In the genomic region with DNA sequence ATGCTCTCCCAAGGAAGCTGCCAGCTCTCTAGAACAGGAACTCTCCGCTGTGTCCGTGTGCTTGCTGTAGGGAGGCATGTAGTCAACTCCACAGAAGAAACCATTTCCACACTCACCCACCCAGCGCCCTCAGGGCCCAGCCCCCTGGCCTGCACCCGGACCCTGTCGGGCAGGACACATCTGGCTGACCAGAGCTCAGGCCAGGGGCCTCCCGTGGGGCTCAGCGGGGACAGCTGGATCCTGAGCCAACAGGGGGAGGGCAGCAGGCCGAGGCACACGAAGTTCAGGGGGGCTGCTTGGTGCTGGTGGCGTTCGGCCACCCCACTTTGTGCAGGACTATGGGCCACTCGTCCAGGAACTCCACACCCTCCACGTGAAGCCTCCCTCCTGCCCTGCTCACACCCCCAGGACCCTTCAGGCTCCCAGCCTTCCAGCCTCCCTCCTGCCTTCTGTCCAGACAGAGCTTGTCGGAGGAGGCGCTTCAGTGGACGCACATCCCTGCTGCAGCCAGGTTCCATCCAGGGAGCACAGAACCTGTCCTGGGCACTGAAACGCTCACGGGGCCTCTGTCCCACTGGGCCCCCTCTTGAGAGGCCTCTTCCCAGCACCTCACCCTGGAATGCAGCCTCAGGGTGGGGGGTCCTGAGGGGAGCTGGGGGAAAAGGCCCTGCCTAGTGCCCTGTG, we compare ENCODE assay signal across 16 cellular contexts. TPM values are rescaled to one million over a fixed set of nuclear protein-coding genes. Genes with fewer than 3 reads are reported as not detected.
DNase-seq lines count a peak whose midpoint lies in the region; ATAC-seq and TF ChIP-seq lines count a peak whose summit lies in the region.
"Had no signal": no experiment of that assay in that cellular context is flagged by ENCODE, and none has a peak within 500 bp of the region (broad histone marks: within the 10 kb centered on the region; RNA-seq: fewer than 3 reads in every experiment).

No MANE protein-coding gene starts in this region.

- H3K9me3 Mint-ChIP-seq in Calu3 (ENCODE audit: low read depth, unreplicated experiment) = no peaks in the 10 kb centered on the region
- H3K9me3 Mint-ChIP-seq: stimulated activated naive CD8-positive, alpha-beta T cell treated with anti-CD3 and anti-CD28 coated beads, Interleukin-15, amount 100 ng/mL, for 72 hours had no signal

- CTCF ChIA-PET in Calu3 (lab: Charles Lee) = interaction anchor here (1.2 to 1.4 kb wide), 2 partner anchors 11 to 15 kb away, joined by 3 to 4 read pairs; a partner anchor contains a TSS

- H3K27me3 ChIP-seq in heart left ventricle (no peaks in the 10 kb centered on the region), hepatocyte (no peaks in the 10 kb centered on the region), aorta (ENCODE audit: control insufficient read depth in 1 of 2, insufficient read depth in 2 of 2, low read length in 1 of 2) (no peaks in the 10 kb centered on the region), SJCRH30 (peaks cover 9% of the 10 kb centered on the region; the same call in 1 of the 2 replicates)
- H3K27me3 ChIP-seq: adrenal gland had no signal

- H3K9me3 ChIP-seq in heart left ventricle (no peaks in the 10 kb centered on the region), hepatocyte (ENCODE audit: low read depth) (no peaks in the 10 kb centered on the region), aorta (ENCODE audit: control insufficient read depth, low read length) (no peaks in the 10 kb centered on the region), T-helper 17 cell (ENCODE audit: control insufficient read depth, low read length, poor library complexity, severe bottlenecking) (no peaks in the 10 kb centered on the region), SJCRH30 (replicated peaks) (no peaks in the 10 kb centered on the region)
- H3K9me3 ChIP-seq: adrenal gland, SK-N-SH had no signal

- ATAC-seq in heart left ventricle (no peak), Right ventricle myocardium inferior (no peak), sciatic nerve (no peak), aorta (ENCODE audit: low FRiP score) (no peak), T-helper 17 cell (no peak)
- ATAC-seq: stimulated activated naive CD8-positive, alpha-beta T cell treated with anti-CD3 and anti-CD28 coated beads, Interleukin-15, amount 100 ng/mL, for 72 hours had no signal

- intact Hi-C loops in heart left ventricle (cut with DNase I) (loop anchor here in 2 of 10 donors (5.0 to 10.0 kb wide), 2 partner anchors 103 to 335 kb away; no protein-coding TSS in a partner anchor), Right ventricle myocardium inferior (cut with DNase I) (no loop called here), sciatic nerve (cut with DNase I) (no loop called here), aorta (cut with DNase I) (loop anchor here in 1 of 2 donors (5.0 kb wide), 1 partner anchor 33 kb away; no protein-coding TSS in a partner anchor), Calu3 (cut with micrococcal nuclease; ENCODE audit: unreplicated experiment) (no loop called here)

- no peak overlapping the region for H2AFZ ChIP-seq in hepatocyte

- TF ChIP-seq CTCF in heart left ventricle (IDR thresholded peaks at IDR 0.05) = no peak
- TF ChIP-seq CTCF in hepatocyte (IDR thresholded peaks at IDR 0.05; ENCODE audit: poor library complexity) = no peak
- no peak for TF ChIP-seq CTCF in Calu3 (IDR thresholded peaks at IDR 0.05; ENCODE audit: unreplicated experiment)

- no peak for TF ChIP-seq POLR2A in heart left ventricle (IDR thresholded peaks at IDR 0.05)

- no peak overlapping the region for H3K27ac Mint-ChIP-seq in T-helper 17 cell
- H3K27ac Mint-ChIP-seq in Calu3 (ENCODE audit: unreplicated experiment) = no peak overlapping the region
- H3K27ac Mint-ChIP-seq: stimulated activated naive CD8-positive, alpha-beta T cell treated with anti-CD3 and anti-CD28 coated beads, Interleukin-15, amount 100 ng/mL, for 72 hours had no signal

- H3K4me1 ChIP-seq in heart left ventricle (peaks cover 19 to 77% (median 65%) of the 10 kb centered on the region in 12 donors), hepatocyte (ENCODE audit: insufficient read depth) (peaks cover 62% of the 10 kb centered on the region), aorta (ENCODE audit: control insufficient read depth in 1 of 2, insufficient read depth in 2 of 2, low read length in 2 of 2) (peaks cover 0 to 2% of the 10 kb centered on the region in 2 donors), SJCRH30 (peaks cover 43% of the 10 kb centered on the region)

- DNase-seq in heart left ventricle (peak; percentile 17 to 67 (median 24)), Right ventricle myocardium inferior (ENCODE audit: missing footprints) (no peak), hepatocyte (ENCODE audit: low spot score) (no peak), sciatic nerve (ENCODE audit: low spot score) (peak; percentile 68), aorta (no peak), T-helper 17 cell (no peak), SJCRH30 (no peak), Calu3 (no peak)
- DNase-seq: activated CD8-positive, alpha-beta memory T cell treated with anti-CD3 and anti-CD28 coated beads, Interleukin-2, amount 50 U/mL, for 4 hours; effector CD4-positive, alpha-beta T cell; Kasumi-1; NCI-H2029 treated with DMSO at 0.1 percent for 48 hours; SK-N-SH; stimulated activated naive CD8-positive, alpha-beta T cell treated with anti-CD3 and anti-CD28 coated beads, Interleukin-15, amount 100 ng/mL, for 72 hours; WERI-Rb-1 had no signal

- H3K79me2 ChIP-seq in hepatocyte = no peaks in the 10 kb centered on the region

- H3K9me2 ChIP-seq in hepatocyte (replicated peaks; ENCODE audit: insufficient read depth) = no peaks in the 10 kb centered on the region
- H3K9me2 ChIP-seq: SK-N-SH had no signal

- no peak overlapping the region for H3K4me3 Mint-ChIP-seq in T-helper 17 cell
- no peak overlapping the region for H3K4me3 Mint-ChIP-seq in Calu3 (ENCODE audit: low read depth, unreplicated experiment)
- H3K4me3 Mint-ChIP-seq: stimulated activated naive CD8-positive, alpha-beta T cell treated with anti-CD3 and anti-CD28 coated beads, Interleukin-15, amount 100 ng/mL, for 72 hours had no signal

- H3K4me1 Mint-ChIP-seq in T-helper 17 cell = peaks cover 3% of the 10 kb centered on the region
- H3K4me1 Mint-ChIP-seq in Calu3 (ENCODE audit: low read depth, unreplicated experiment) = peaks cover 19% of the 10 kb centered on the region

- H3K4me3 ChIP-seq in heart left ventricle (no peak overlapping the region), hepatocyte (no peak overlapping the region), aorta (ENCODE audit: low read length in 2 of 2) (no peak overlapping the region), SJCRH30 (no peak overlapping the region)
- H3K4me3 ChIP-seq: adrenal gland had no signal

- 64 to 73% (median 70%) methylated on average over 18 of the region's 18 CpGs for WGBS in heart left ventricle, 4 donors
- 76% methylated on average over 18 of the region's 18 CpGs for WGBS in hepatocyte (ENCODE audit: low lambda C conversion rate, missing lambda C conversion rate)
- WGBS in aorta, 2 donors = 24 to 28% methylated on average over 18 of the region's 18 CpGs

- no peaks in the 10 kb centered on the region for H4K20me1 ChIP-seq in hepatocyte (ENCODE audit: insufficient read depth, poor library complexity, severe bottlenecking)

- H3K36me3 ChIP-seq in heart left ventricle (no peaks in the 10 kb centered on the region), hepatocyte (replicated peaks; ENCODE audit: insufficient read depth, low read depth) (no peaks in the 10 kb centered on the region), aorta (ENCODE audit: control insufficient read depth in 1 of 2, insufficient read depth in 2 of 2, low read length in 1 of 2) (no peaks in the 10 kb centered on the region), SJCRH30 (no peaks in the 10 kb centered on the region)
- H3K36me3 ChIP-seq: adrenal gland, WERI-Rb-1 had no signal

- H3K27me3 Mint-ChIP-seq in T-helper 17 cell = no peaks in the 10 kb centered on the region
- H3K27me3 Mint-ChIP-seq in Calu3 (ENCODE audit: unreplicated experiment) = no peaks in the 10 kb centered on the region
- H3K27me3 Mint-ChIP-seq: stimulated activated naive CD8-positive, alpha-beta T cell treated with anti-CD3 and anti-CD28 coated beads, Interleukin-15, amount 100 ng/mL, for 72 hours had no signal

- no peak overlapping the region for H3K4me2 ChIP-seq in hepatocyte

- BruUV-seq in Calu3 (replicated peaks; lab: Mats Ljungman, UMichigan) = no TSS peak

- H3K27ac ChIP-seq in heart left ventricle (peak overlapping the region in 10 of 12 donors; percentile 0 to 97 (median 81)), hepatocyte (peak overlapping the region; percentile 41), aorta (ENCODE audit: low read depth in 1 of 2, low read length in 2 of 2) (peak overlapping the region; percentile 50 to 51), SJCRH30 (no peak overlapping the region)
- H3K27ac ChIP-seq: WERI-Rb-1 had no signal

- H3K36me3 Mint-ChIP-seq in T-helper 17 cell (ENCODE audit: low read depth) (no peaks in the 10 kb centered on the region), Calu3 (ENCODE audit: insufficient read depth, unreplicated experiment) (peaks cover 17% of the 10 kb centered on the region)

RNA-seq across cellular contexts. Expression of a gene that starts 15.0 kb away (rescaled TPM):
- total RNA-seq in heart left ventricle (10 to 100 TPM; 20.9 to 50.8 (median 34.8) TPM), Right ventricle myocardium inferior (43.9 TPM), hepatocyte (24.9 and 36.6 TPM in 2 replicates), sciatic nerve (43.0 TPM), aorta (10 to 100 TPM; 49.0 to 59.9 TPM), T-helper 17 cell (10 to 100 TPM; 44.6 to 48.6 TPM), Calu3 (2022) (36.3 and 42.9 TPM in 2 replicates)
- polyA plus RNA-seq in heart left ventricle (10 to 100 TPM; 57.3 to 61.3 TPM), hepatocyte (117 and 135 TPM in 2 replicates), aorta (100 to 1,000 TPM in 1 of 2 donors, 10 to 100 TPM in 1; 61.2 to 124 TPM)
- total RNA-seq in SJCRH30 (2014; rRNA removed; shearing (Covaris generic)) = 58.0 and 61.7 TPM in 2 replicates

RNA-seq across cellular contexts. Expression of a gene that starts 18.6 kb away (rescaled TPM):
- 10 to 100 TPM; 28.8 to 52.7 (median 41.3) TPM for total RNA-seq in heart left ventricle
- polyA plus RNA-seq in heart left ventricle = 10 to 100 TPM; 16.9 to 28.7 TPM
- total RNA-seq in Right ventricle myocardium inferior = 38.5 TPM
- 17.1 and 21.9 TPM in 2 replicates for total RNA-seq in hepatocyte
- polyA plus RNA-seq in hepatocyte = 5.1 and 6.9 TPM in 2 replicates
- 108 TPM for total RNA-seq in sciatic nerve
- total RNA-seq in aorta = 100 to 1,000 TPM; 114 to 129 TPM
- 10 to 100 TPM; 20.7 to 34.7 TPM for polyA plus RNA-seq in aorta
- total RNA-seq in T-helper 17 cell = 100 to 1,000 TPM; 183 to 215 TPM
- 12.8 and 13.1 TPM in 2 replicates for total RNA-seq in SJCRH30 (2014; rRNA removed; shearing (Covaris generic))
- total RNA-seq in Calu3 (2022) = 32.8 and 33.8 TPM in 2 replicates

Comparison
In these comparisons a context has a peak if more than half of its experiments do, and no peak if none do; other contexts are left out.
1. DNase-seq: peak in heart left ventricle (5 of 5) and sciatic nerve (single experiment); none in Right ventricle myocardium inferior (single experiment), hepatocyte (single experiment), aorta (0 of 2), T-helper 17 cell (0 of 3), SJCRH30 (0 of 2) and Calu3 (single experiment).